10 cellular contexts compared by ENCODE assay signal in genomic region chr15:96585634-96586386, GRCh38.
A peak's percentile ranks its signal among the peaks of the same experiment; 100 is the strongest.
DNase-seq lines count a peak whose midpoint lies in the region; ATAC-seq and TF ChIP-seq lines count a peak whose summit lies in the region.
"Had no signal": no experiment of that assay in that cellular context is flagged by ENCODE, and none has a peak within 500 bp of the region (broad histone marks: within the 10 kb centered on the region; RNA-seq: fewer than 3 reads in every experiment).

No MANE protein-coding gene starts in this region.

- H3K27ac Mint-ChIP-seq in CD4-positive, alpha-beta memory T cell = no peak overlapping the region
- H3K27ac Mint-ChIP-seq in stimulated activated effector memory CD8-positive, alpha-beta T cell treated with anti-CD3 and anti-CD28 coated beads, Interleukin-12 subunit alpha, Interleukin-12 subunit beta, amount 100 ng/mL, for 72 hours = no peak overlapping the region
- H3K27ac Mint-ChIP-seq: activated T-cell treated with anti-CD3 and anti-CD28 coated beads, Interleukin-2, amount 50 U/mL, for 72 hours had no signal

- peaks cover 0 to 2% (median 0%) of the 10 kb centered on the region in 8 donors for H3K9me3 Mint-ChIP-seq in CD4-positive, alpha-beta memory T cell
- peaks cover 3% of the 10 kb centered on the region for H3K9me3 Mint-ChIP-seq in stimulated activated effector memory CD8-positive, alpha-beta T cell treated with anti-CD3 and anti-CD28 coated beads, Interleukin-12 subunit alpha, Interleukin-12 subunit beta, amount 100 ng/mL, for 72 hours
- H3K9me3 Mint-ChIP-seq: activated T-cell treated with anti-CD3 and anti-CD28 coated beads, Interleukin-2, amount 50 U/mL, for 72 hours had no signal

- ATAC-seq in GM21529 (IDR thresholded peaks at IDR 0.05; ENCODE audit: unreplicated experiment) = no peak
- ATAC-seq in stimulated activated effector memory CD8-positive, alpha-beta T cell treated with anti-CD3 and anti-CD28 coated beads, Interleukin-12 subunit alpha, Interleukin-12 subunit beta, amount 100 ng/mL, for 72 hours = no peak
- ATAC-seq: activated T-cell treated with anti-CD3 and anti-CD28 coated beads, Interleukin-2, amount 50 U/mL, for 72 hours had no signal

- H3K27me3 ChIP-seq in osteoblast (ENCODE audit: insufficient read depth, low read length) = no peaks in the 10 kb centered on the region
- no peaks in the 10 kb centered on the region for H3K27me3 ChIP-seq in CD4-positive, alpha-beta memory T cell (ENCODE audit: insufficient read depth, low read length)

- TF ChIP-seq CTCF in GM12874 (IDR thresholded peaks at IDR 0.05; ENCODE audit: insufficient read depth, low read depth, low read length) = 0 out of 2 replicates have a peak, but pooled peaks have one; percentile 14
- TF ChIP-seq CTCF in choroid plexus epithelial cell (conservative IDR thresholded peaks at IDR 0.05; ENCODE audit: low read depth, low read length) = peak; percentile 58
- no peak for TF ChIP-seq CTCF in osteoblast (IDR thresholded peaks at IDR 0.05; ENCODE audit: extremely low read depth, low read depth, low read length)
- TF ChIP-seq CTCF in OCI-LY7 (conservative IDR thresholded peaks at IDR 0.05; ENCODE audit: low read length) = no peak

- no peaks in the 10 kb centered on the region for H3K9me2 ChIP-seq in OCI-LY7 (ENCODE audit: insufficient read depth, low read length)

- no peak overlapping the region for H3K27ac ChIP-seq in osteoblast (ENCODE audit: low read depth, low read length)
- H3K27ac ChIP-seq in CD4-positive, alpha-beta memory T cell (ENCODE audit: low read depth, low read length) = no peak overlapping the region
- H3K27ac ChIP-seq in OCI-LY7 (ENCODE audit: low read depth, low read length, poor library complexity, severe bottlenecking) = no peak overlapping the region
- H3K27ac ChIP-seq: neutrophil had no signal

- peaks cover 0 to 1% of the 10 kb centered on the region in 2 donors for H3K27me3 Mint-ChIP-seq in CD4-positive, alpha-beta memory T cell

- no peaks in the 10 kb centered on the region for H3K4me1 ChIP-seq in osteoblast (ENCODE audit: insufficient read depth, low read length)
- no peaks in the 10 kb centered on the region for H3K4me1 ChIP-seq in CD4-positive, alpha-beta memory T cell (ENCODE audit: insufficient read depth, low read length)
- no peaks in the 10 kb centered on the region for H3K4me1 ChIP-seq in OCI-LY7 (ENCODE audit: insufficient read depth, low read length, poor library complexity, severe bottlenecking)

- H3K4me3 Mint-ChIP-seq in CD4-positive, alpha-beta memory T cell = no peak overlapping the region
- no peak overlapping the region for H3K4me3 Mint-ChIP-seq in stimulated activated effector memory CD8-positive, alpha-beta T cell treated with anti-CD3 and anti-CD28 coated beads, Interleukin-12 subunit alpha, Interleukin-12 subunit beta, amount 100 ng/mL, for 72 hours
- H3K4me3 Mint-ChIP-seq: activated T-cell treated with anti-CD3 and anti-CD28 coated beads, Interleukin-2, amount 50 U/mL, for 72 hours had no signal

- DNase-seq in NCI-H69 (lab: John Stamatoyannopoulos, UW) (peak; percentile 28), choroid plexus epithelial cell (ENCODE audit: low read depth) (peak; percentile 52), osteoblast (ENCODE audit: insufficient read length, low spot score, missing footprints) (peak; percentile 9), OCI-LY7 (ENCODE audit: low spot score) (no peak)
- DNase-seq in CD4-positive, alpha-beta memory T cell = no peak
- DNase-seq in stimulated activated effector memory CD8-positive, alpha-beta T cell treated with anti-CD3 and anti-CD28 coated beads, Interleukin-12 subunit alpha, Interleukin-12 subunit beta, amount 100 ng/mL, for 72 hours (ENCODE audit: low spot score in 2 of 2) = no peak
- DNase-seq: activated T-cell treated with anti-CD3 and anti-CD28 coated beads, Interleukin-2, amount 50 U/mL, for 72 hours had no signal

- no peak overlapping the region for H2AFZ ChIP-seq in osteoblast (ENCODE audit: low read length)
- H2AFZ ChIP-seq in OCI-LY7 (ENCODE audit: low read length) = no peak overlapping the region

- H3K4me2 ChIP-seq in osteoblast (ENCODE audit: insufficient read depth, low read length) (no peak overlapping the region), OCI-LY7 (ENCODE audit: low read length) (no peak overlapping the region)

- intact Hi-C loops in CD4-positive, alpha-beta memory T cell (cut with micrococcal nuclease) = no loop called here
- intact Hi-C loops in OCI-LY7 (cut with micrococcal nuclease; ENCODE audit: unreplicated experiment) = no loop called here

- no peaks in the 10 kb centered on the region for H3K36me3 Mint-ChIP-seq in CD4-positive, alpha-beta memory T cell
- no peaks in the 10 kb centered on the region for H3K36me3 Mint-ChIP-seq in stimulated activated effector memory CD8-positive, alpha-beta T cell treated with anti-CD3 and anti-CD28 coated beads, Interleukin-12 subunit alpha, Interleukin-12 subunit beta, amount 100 ng/mL, for 72 hours

- no TSS peak for BruUV-seq in OCI-LY7 (replicated peaks; lab: Mats Ljungman, UMichigan)

- no peaks in the 10 kb centered on the region for H3K9me3 ChIP-seq in osteoblast (ENCODE audit: low read depth, low read length)
- H3K9me3 ChIP-seq in CD4-positive, alpha-beta memory T cell (ENCODE audit: control insufficient read depth in 1 of 2, low read length in 2 of 2) = no peaks in the 10 kb centered on the region
- no peaks in the 10 kb centered on the region for H3K9me3 ChIP-seq in OCI-LY7 (ENCODE audit: low read length)
- H3K9me3 ChIP-seq: neutrophil had no signal

- CTCF ChIA-PET in CD4-positive, alpha-beta memory T cell (lab: Charles Lee; ENCODE audit: partially characterized antibody) = no interaction called here
- CTCF ChIA-PET in OCI-LY7 (lab: Charles Lee; ENCODE audit: unreplicated experiment) = no interaction called here

- H3K79me2 ChIP-seq in osteoblast (ENCODE audit: insufficient read depth, low read length) = no peaks in the 10 kb centered on the region
- no peaks in the 10 kb centered on the region for H3K79me2 ChIP-seq in OCI-LY7 (ENCODE audit: insufficient read depth, low read depth, low read length)

- H3K4me1 Mint-ChIP-seq in CD4-positive, alpha-beta memory T cell = no peaks in the 10 kb centered on the region
- no peaks in the 10 kb centered on the region for H3K4me1 Mint-ChIP-seq in stimulated activated effector memory CD8-positive, alpha-beta T cell treated with anti-CD3 and anti-CD28 coated beads, Interleukin-12 subunit alpha, Interleukin-12 subunit beta, amount 100 ng/mL, for 72 hours

- POLR2A ChIA-PET in CD4-positive, alpha-beta memory T cell (lab: Charles Lee; ENCODE audit: partially characterized antibody) = no interaction called here
- POLR2A ChIA-PET in OCI-LY7 (lab: Charles Lee) = interaction anchor here (0.6 to 0.7 kb wide), 5 partner anchors 9 to 931 kb away, joined by 3 to 5 read pairs (median 3); no protein-coding TSS in a partner anchor

- no peaks in the 10 kb centered on the region for H4K20me1 ChIP-seq in osteoblast (ENCODE audit: insufficient read depth, low read length)
- no peaks in the 10 kb centered on the region for H4K20me1 ChIP-seq in OCI-LY7 (ENCODE audit: insufficient read depth, low read length)

- H3K4me3 ChIP-seq in choroid plexus epithelial cell (ENCODE audit: low read depth, low read length) (no peak overlapping the region), osteoblast (ENCODE audit: insufficient read depth, low read length) (no peak overlapping the region), OCI-LY7 (ENCODE audit: low read depth, low read length, poor library complexity, severe bottlenecking) (no peak overlapping the region)
- H3K4me3 ChIP-seq in CD4-positive, alpha-beta memory T cell (ENCODE audit: low read length in 2 of 2) = no peak overlapping the region

- no peaks in the 10 kb centered on the region for H3K36me3 ChIP-seq in osteoblast (ENCODE audit: insufficient read depth, low read length)
- H3K36me3 ChIP-seq in CD4-positive, alpha-beta memory T cell (ENCODE audit: insufficient read depth, low read length) = no peaks in the 10 kb centered on the region
- H3K36me3 ChIP-seq in OCI-LY7 (ENCODE audit: insufficient read depth, low read length) = no peaks in the 10 kb centered on the region
- H3K36me3 ChIP-seq: neutrophil had no signal

Comparison
In these comparisons a context has a peak if more than half of its experiments do, and no peak if none do; other contexts are left out.
1. CTCF ChIP-seq: peak in GM12874 (single experiment) and choroid plexus epithelial cell (single experiment); none in osteoblast (single experiment) and OCI-LY7 (single experiment).
2. DNase-seq: peak in NCI-H69 (single experiment), choroid plexus epithelial cell (single experiment) and osteoblast (single experiment); none in CD4-positive, alpha-beta memory T cell (0 of 5), OCI-LY7 (single experiment) and stimulated activated effector memory CD8-positive, alpha-beta T cell treated with anti-CD3 and anti-CD28 coated beads, Interleukin-12 subunit alpha, Interleukin-12 subunit beta, amount 100 ng/mL, for 72 hours (0 of 2).